In genomic region chr22:38997518-38997917, GRCh38 we compare ENCODE assay signal across 1 cellular context.
TF ChIP-seq lines count a peak whose summit lies in the region.

No MANE protein-coding gene starts in this region.

TF ChIP-seq in H1, 55 proteins besides CTCF, POLR2A, EP300 and RAD21:
- TF ChIP-seq SUZ12 (IDR thresholded peaks at IDR 0.05; ENCODE audit: low read length) (no peak), CHD7 (IDR thresholded peaks at IDR 0.05; ENCODE audit: insufficient replicate concordance, low read length) (no peak), SP1 (IDR thresholded peaks at IDR 0.05; ENCODE audit: low read depth, low read length) (no peak), RFX5 (IDR thresholded peaks at IDR 0.05; ENCODE audit: borderline replicate concordance, low read depth, low read length) (no peak), RXRA (IDR thresholded peaks at IDR 0.05; ENCODE audit: insufficient read depth, low read depth, low read length) (no peak), EGR1 (IDR thresholded peaks at IDR 0.05; ENCODE audit: borderline replicate concordance, low read depth, low read length) (no peak), TCF12 (IDR thresholded peaks at IDR 0.05; ENCODE audit: low read depth, low read length) (no peak), NANOG (IDR thresholded peaks at IDR 0.05; ENCODE audit: insufficient read depth, low read depth, low read length, poor library complexity, severe bottlenecking) (no peak), SP2 (IDR thresholded peaks at IDR 0.05; ENCODE audit: low read length) (no peak), KDM4A (IDR thresholded peaks at IDR 0.05; ENCODE audit: low read depth, low read length, severe bottlenecking) (no peak), ATF2 (IDR thresholded peaks at IDR 0.05; ENCODE audit: low read length) (no peak), E2F6 (IDR thresholded peaks at IDR 0.05) (no peak), BACH1 (IDR thresholded peaks at IDR 0.05; ENCODE audit: low read length) (no peak), GABPA (IDR thresholded peaks at IDR 0.05; ENCODE audit: borderline replicate concordance, insufficient read depth, low read length) (no peak), HDAC6 (IDR thresholded peaks at IDR 0.05; ENCODE audit: low read depth, low read length) (no peak), TAF7 (optimal IDR thresholded peaks at IDR 0.05; ENCODE audit: borderline replicate concordance, low read depth, low read length) (no peak), KDM5A (IDR thresholded peaks at IDR 0.05; ENCODE audit: low read length) (no peak)
